Comparison of ENCODE assay signal across 27 cellular contexts in the genomic region with DNA sequence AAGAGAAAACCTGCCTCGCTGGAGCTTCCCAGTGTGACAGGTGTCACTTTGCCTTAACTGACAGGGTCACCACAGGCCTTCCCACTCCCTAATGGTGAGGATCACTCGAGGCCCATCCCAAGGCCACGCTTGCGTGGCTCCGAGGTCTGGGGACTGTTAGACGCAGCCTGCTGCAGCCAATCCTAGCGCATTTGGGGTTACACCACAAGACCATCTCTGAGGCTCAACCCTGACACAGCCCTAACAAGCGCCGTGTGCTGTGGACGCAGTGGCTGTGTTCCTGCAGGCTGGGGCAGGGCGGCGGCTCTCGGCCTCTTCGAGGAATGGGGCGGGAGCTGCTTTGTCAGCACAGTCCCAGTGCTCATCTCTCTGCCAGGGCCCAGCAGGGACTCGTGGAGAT.
"Had no signal": no experiment of that assay in that cellular context is flagged by ENCODE, and none has a peak within 500 bp of the region (broad histone marks: within the 10 kb centered on the region; RNA-seq: fewer than 3 reads in every experiment).

No MANE protein-coding gene starts in this region.

- H3K9me3 Mint-ChIP-seq: activated T-helper 1 cell treated with anti-CD3 and anti-CD28 coated beads, Interleukin-12 subunit alpha, Interleukin-12 subunit beta, Interleukin-2, Interleukin-4 antibody, amounts not matched to agents 30 ng/mL and 10 ng/mL and 1 ng/mL, durations not matched to agents 14 hours and 24 hours and 36 hours; mesothelial cell of epicardium; nephron progenitor cell; stimulated activated naive CD8-positive, alpha-beta T cell treated with anti-CD3 and anti-CD28 coated beads, Interleukin-15, Interleukin-2, amounts not matched to agents 100 ng/mL and 50 ng/mL, for 24 hours; T-cell; T-helper 2 cell treated with Interferon-gamma antibody and Interleukin-4, amounts not matched to agents 5 μg/mL and 100 μg/mL, for 36 hours had no signal

- H3K4me3 Mint-ChIP-seq: activated CD8-positive, alpha-beta T cell treated with anti-CD3 and anti-CD28 coated beads, Interleukin-2, amount 10 ng/mL, durations not matched to agents 7 days and 5 days; activated naive CD8-positive, alpha-beta T cell; activated T-helper 1 cell treated with anti-CD3 and anti-CD28 coated beads, Interleukin-12 subunit alpha, Interleukin-12 subunit beta, Interleukin-2, Interleukin-4 antibody, amounts not matched to agents 30 ng/mL and 10 ng/mL and 1 ng/mL, durations not matched to agents 14 hours and 24 hours and 36 hours; mesothelial cell of epicardium; nephron progenitor cell; stimulated activated naive CD8-positive, alpha-beta T cell treated with anti-CD3 and anti-CD28 coated beads, Interleukin-15, Interleukin-2, amounts not matched to agents 100 ng/mL and 50 ng/mL, for 24 hours; T-cell; T-helper 2 cell treated with Interferon-gamma antibody and Interleukin-4, amounts not matched to agents 5 μg/mL and 100 μg/mL, for 36 hours had no signal

- H3K27me3 Mint-ChIP-seq: activated naive CD8-positive, alpha-beta T cell; stimulated activated naive CD8-positive, alpha-beta T cell treated with anti-CD3 and anti-CD28 coated beads, Interleukin-15, Interleukin-2, amounts not matched to agents 100 ng/mL and 50 ng/mL, for 24 hours; T-cell had no signal

- FAIRE-seq: TTC549, urothelium cell line had no signal

- H3K4me3 ChIP-seq: adrenal gland, ascending aorta, left lung, tibial artery had no signal

- H3K27ac Mint-ChIP-seq: activated CD8-positive, alpha-beta T cell treated with anti-CD3 and anti-CD28 coated beads, Interleukin-2, amount 10 ng/mL, durations not matched to agents 7 days and 5 days; activated naive CD8-positive, alpha-beta T cell; activated T-helper 1 cell treated with anti-CD3 and anti-CD28 coated beads, Interleukin-12 subunit alpha, Interleukin-12 subunit beta, Interleukin-2, Interleukin-4 antibody, amounts not matched to agents 30 ng/mL and 10 ng/mL and 1 ng/mL, durations not matched to agents 14 hours and 24 hours and 36 hours; mesothelial cell of epicardium; stimulated activated naive CD8-positive, alpha-beta T cell treated with anti-CD3 and anti-CD28 coated beads, Interleukin-15, Interleukin-2, amounts not matched to agents 100 ng/mL and 50 ng/mL, for 24 hours; T-cell; T-helper 2 cell treated with Interferon-gamma antibody and Interleukin-4, amounts not matched to agents 5 μg/mL and 100 μg/mL, for 36 hours had no signal

- H3K9me3 ChIP-seq: adrenal gland, ascending aorta, left lung, tibial artery had no signal

- H3K27me3 ChIP-seq: adrenal gland, ascending aorta, brain microvascular endothelial cell, foreskin keratinocyte, left lung, tibial artery had no signal

- DNase-seq: activated CD4-positive, alpha-beta T cell treated with anti-CD3 and anti-CD28 coated beads, Interleukin-2, amount 50 U/mL, for 1 hour; activated CD4-positive, CD25-positive, alpha-beta regulatory T cell treated with anti-CD3 and anti-CD28 coated beads, Interleukin-2, amount 50 U/mL, for 72 hours; activated CD8-positive, alpha-beta T cell treated with anti-CD3 and anti-CD28 coated beads, Interleukin-2, amount 10 ng/mL, durations not matched to agents 7 days and 5 days; adrenal gland; brain microvascular endothelial cell; caudate nucleus; dermis blood vessel endothelial cell; effector CD8-positive, alpha-beta T cell; erythroblast; foreskin keratinocyte; kidney glomerular epithelial cell; mammary epithelial cell; nephron progenitor cell; nucleus accumbens; stimulated activated CD4-positive, alpha-beta T cell treated with anti-CD3 and anti-CD28 coated beads, Interleukin-1b, Interleukin-23, amount 100 ng/mL, for 48 hours; T-cell; WERI-Rb-1 had no signal

- ATAC-seq: activated CD8-positive, alpha-beta T cell treated with anti-CD3 and anti-CD28 coated beads, Interleukin-2, amount 10 ng/mL, durations not matched to agents 7 days and 5 days; foreskin keratinocyte; left lung; T-cell had no signal

- H3K4me1 ChIP-seq: ascending aorta, foreskin keratinocyte had no signal

- H3K4me1 Mint-ChIP-seq: mesothelial cell of epicardium, T-cell had no signal

- H3K27ac ChIP-seq: adrenal gland, ascending aorta, brain microvascular endothelial cell, foreskin keratinocyte, left lung, tibial artery, WERI-Rb-1 had no signal
